31 cellular contexts compared by ENCODE assay signal in genomic region chr16:2359919-2360318, GRCh38.
"Had no signal": no experiment of that assay in that cellular context is flagged by ENCODE, and none has a peak within 500 bp of the region (broad histone marks: within the 10 kb centered on the region; RNA-seq: fewer than 3 reads in every experiment).

No MANE protein-coding gene starts in this region.

- H3K27ac ChIP-seq: adrenal gland, body of pancreas, brain microvascular endothelial cell, breast epithelium, VCaP had no signal

- H3K27me3 ChIP-seq: adrenal gland, body of pancreas, breast epithelium had no signal

- H3K9me3 ChIP-seq: adrenal gland, body of pancreas, breast epithelium had no signal

- H3K4me3 ChIP-seq: adrenal gland, body of pancreas, breast epithelium had no signal

- H3K4me1 ChIP-seq: breast epithelium had no signal

- FAIRE-seq: astrocyte, TTC549 had no signal

- DNase-seq: activated B cell treated with CpG ODN at 0.5 μM for 24 hours; activated CD4-positive, alpha-beta memory T cell treated with anti-CD3 and anti-CD28 coated beads for 36 hours; activated CD4-positive, alpha-beta T cell treated with anti-CD3 and anti-CD28 coated beads for 4 hours; activated CD4-positive, alpha-beta T cell treated with anti-CD3 and anti-CD28 coated beads, Interleukin-2, amount 10 ng/mL, durations not matched to agents 24 days and 14 days; activated CD4-positive, alpha-beta T cell treated with anti-CD3 and anti-CD28 coated beads, Interleukin-2, amount 50 U/mL, for 1 hour; activated CD4-positive, alpha-beta T cell treated with anti-CD3 and anti-CD28 coated beads, Interleukin-2, amount 50 U/mL, for 4 hours; activated CD4-positive, CD25-positive, alpha-beta regulatory T cell treated with anti-CD3 and anti-CD28 coated beads, Interleukin-2, amount 50 U/mL, for 72 hours; activated CD8-positive, alpha-beta memory T cell treated with anti-CD3 and anti-CD28 coated beads, Interleukin-2, amount 50 U/mL, for 4 hours; activated CD8-positive, alpha-beta T cell treated with anti-CD3 and anti-CD28 coated beads for 36 hours; activated effector memory CD4-positive, alpha-beta T cell treated with anti-CD3 and anti-CD28 coated beads, Interleukin-2, amount 50 U/mL, for 16 hours; activated gamma-delta T cell treated with Interleukin-2 at 50 U/mL for 16 hours; activated naive CD4-positive, alpha-beta T cell; activated naive CD4-positive, alpha-beta T cell treated with anti-CD3 and anti-CD28 coated beads for 36 hours; activated naive CD4-positive, alpha-beta T cell treated with anti-CD3 and anti-CD28 coated beads, Interleukin-2, amount 50 U/mL, for 16 hours; activated naive CD8-positive, alpha-beta T cell treated with anti-CD3 and anti-CD28 coated beads for 36 hours; activated T-cell treated with anti-CD3 and anti-CD28 coated beads for 4 hours; activated T-cell treated with anti-CD3 and anti-CD28 coated beads, Interleukin-2, amount 50 U/mL, for 1 hour; activated T-cell treated with anti-CD3 and anti-CD28 coated beads, Interleukin-2, amount 50 U/mL, for 4 hours; activated T-cell treated with anti-CD3 and anti-CD28 coated beads, Interleukin-2, amount 50 U/mL, for 72 hours; adrenal gland; amniotic stem cell; aorta; body of pancreas; brain microvascular endothelial cell; central memory CD4-positive, alpha-beta T cell; T-helper 2 cell; T-helper 9 cell had no signal

- H3K36me3 ChIP-seq: adrenal gland, brain microvascular endothelial cell, breast epithelium had no signal
